22 cellular contexts compared by ENCODE assay signal in the genomic region with DNA sequence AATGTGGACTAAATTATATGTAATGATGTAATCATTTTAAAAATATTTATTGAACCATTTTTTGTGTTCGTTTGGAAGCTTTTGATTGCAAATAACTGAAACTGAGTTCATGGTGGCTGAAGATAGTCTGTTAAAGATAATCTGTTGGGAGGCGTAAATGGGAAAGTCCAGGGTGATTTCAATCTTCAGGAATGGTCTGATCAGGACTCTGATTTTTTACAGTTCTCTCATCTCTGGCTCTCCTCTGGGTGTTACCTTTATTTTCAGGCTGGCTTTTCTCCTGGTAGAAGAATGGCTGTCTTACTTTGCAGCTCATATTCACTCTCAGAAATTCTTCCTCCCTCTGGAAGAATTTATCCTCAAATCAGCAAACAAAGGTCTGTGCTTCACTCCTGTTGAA.
DNase-seq lines count a peak whose midpoint lies in the region; ATAC-seq and TF ChIP-seq lines count a peak whose summit lies in the region.
"Had no signal": no experiment of that assay in that cellular context is flagged by ENCODE, and none has a peak within 500 bp of the region (broad histone marks: within the 10 kb centered on the region; RNA-seq: fewer than 3 reads in every experiment).

No MANE protein-coding gene starts in this region.

- H4K8ac ChIP-seq in mesendoderm (ENCODE audit: low read depth, low read length): no peak overlapping the region

- H3K4me3 ChIP-seq in mesendoderm (ENCODE audit: low read length) (no peak overlapping the region), smooth muscle cell (no peak overlapping the region)
- H3K4me3 ChIP-seq: BLaER1, GM12878 had no signal

- H3K36me3 ChIP-seq in mesendoderm (ENCODE audit: control insufficient read depth, insufficient read depth, low read length) (no peaks in the 10 kb centered on the region), smooth muscle cell (ENCODE audit: low read depth) (no peaks in the 10 kb centered on the region)
- H3K36me3 ChIP-seq: BLaER1 had no signal

- H3K36me3 Mint-ChIP-seq in activated CD8-positive, alpha-beta T cell treated with anti-CD3 and anti-CD28 coated beads, Interleukin-2, amount 10 ng/mL, durations not matched to agents 7 days and 5 days (ENCODE audit: low read depth): no peaks in the 10 kb centered on the region
- H3K36me3 Mint-ChIP-seq in activated CD8-positive, alpha-beta T cell treated with anti-CD3 and anti-CD28 coated beads for 36 hours (ENCODE audit: low read depth): no peaks in the 10 kb centered on the region
- H3K36me3 Mint-ChIP-seq in T-helper 17 cell (ENCODE audit: low read depth): no peaks in the 10 kb centered on the region

- H4K20me1 ChIP-seq in smooth muscle cell (ENCODE audit: low read depth): no peaks in the 10 kb centered on the region
- H4K20me1 ChIP-seq: BLaER1 had no signal

- H3K9me3 Mint-ChIP-seq in activated CD8-positive, alpha-beta T cell treated with anti-CD3 and anti-CD28 coated beads, Interleukin-2, amount 10 ng/mL, durations not matched to agents 7 days and 5 days (ENCODE audit: insufficient read depth): no peaks in the 10 kb centered on the region
- H3K9me3 Mint-ChIP-seq in activated CD8-positive, alpha-beta T cell treated with anti-CD3 and anti-CD28 coated beads for 36 hours: no peaks in the 10 kb centered on the region
- H3K9me3 Mint-ChIP-seq: CD8-positive, alpha-beta T cell had no signal

- TF ChIP-seq CTCF in activated CD8-positive, alpha-beta T cell treated with anti-CD3 and anti-CD28 coated beads for 36 hours (IDR thresholded peaks at IDR 0.05): no peak
- TF ChIP-seq CTCF in smooth muscle cell (IDR thresholded peaks at IDR 0.05; ENCODE audit: borderline replicate concordance, insufficient read depth, poor library complexity, severe bottlenecking): no peak

- H3K79me2 ChIP-seq in mesendoderm (ENCODE audit: control insufficient read depth, insufficient read depth, low read length) (no peaks in the 10 kb centered on the region), smooth muscle cell (ENCODE audit: low read depth) (no peaks in the 10 kb centered on the region)

- H3K18ac ChIP-seq in mesendoderm (ENCODE audit: low read length): no peak overlapping the region

- H2BK5ac ChIP-seq in mesendoderm (ENCODE audit: low read length): no peak overlapping the region

- H3K4ac ChIP-seq in mesendoderm (ENCODE audit: low read depth, low read length): no peak overlapping the region

- H3K27ac ChIP-seq in mesendoderm (ENCODE audit: low read depth, low read length): no peak overlapping the region
- peak overlapping the region; percentile 76 for H3K27ac ChIP-seq in smooth muscle cell (ENCODE audit: low read depth)
- H3K27ac ChIP-seq: 22Rv1, BLaER1, C4-2B had no signal

- H3K27me3 ChIP-seq in mesendoderm (ENCODE audit: insufficient read depth, low read length, poor library complexity) (no peaks in the 10 kb centered on the region), smooth muscle cell (ENCODE audit: low read depth) (no peaks in the 10 kb centered on the region)
- H3K27me3 ChIP-seq: BLaER1 had no signal

- H3K23ac ChIP-seq in mesendoderm (ENCODE audit: low read length): no peak overlapping the region

- H3K9ac ChIP-seq in mesendoderm (ENCODE audit: low read length) (no peak overlapping the region), smooth muscle cell (ENCODE audit: low read depth) (peak overlapping the region; percentile 35)
- H3K9ac ChIP-seq: BLaER1 had no signal

- peaks cover 40% of the 10 kb centered on the region for H3K4me1 Mint-ChIP-seq in activated CD8-positive, alpha-beta T cell treated with anti-CD3 and anti-CD28 coated beads, Interleukin-2, amount 10 ng/mL, durations not matched to agents 7 days and 5 days (ENCODE audit: low read depth)
- peaks cover 31% of the 10 kb centered on the region for H3K4me1 Mint-ChIP-seq in activated CD8-positive, alpha-beta T cell treated with anti-CD3 and anti-CD28 coated beads for 36 hours (ENCODE audit: low read depth)
- peaks cover 10% of the 10 kb centered on the region for H3K4me1 Mint-ChIP-seq in T-helper 17 cell
- H3K4me1 Mint-ChIP-seq: B cell had no signal

- H3K4me3 Mint-ChIP-seq in activated CD8-positive, alpha-beta T cell treated with anti-CD3 and anti-CD28 coated beads, Interleukin-2, amount 10 ng/mL, durations not matched to agents 7 days and 5 days: no peak overlapping the region
- H3K4me3 Mint-ChIP-seq in activated CD8-positive, alpha-beta T cell treated with anti-CD3 and anti-CD28 coated beads for 36 hours: no peak overlapping the region
- no peak overlapping the region for H3K4me3 Mint-ChIP-seq in T-helper 17 cell
- H3K4me3 Mint-ChIP-seq: B cell; CD4-positive, CD25-positive, alpha-beta regulatory T cell; CD8-positive, alpha-beta T cell had no signal

- H3K4me1 ChIP-seq in mesendoderm (ENCODE audit: control insufficient read depth, low read depth, low read length): no peaks in the 10 kb centered on the region
- peaks cover 28% of the 10 kb centered on the region for H3K4me1 ChIP-seq in smooth muscle cell (ENCODE audit: low read depth)
- H3K4me1 ChIP-seq: Caco-2 had no signal

- H2AK5ac ChIP-seq in mesendoderm (ENCODE audit: low read length): no peak overlapping the region

- H3K56ac ChIP-seq in mesendoderm (ENCODE audit: low read length): no peak overlapping the region

- H3K27me3 Mint-ChIP-seq in activated CD8-positive, alpha-beta T cell treated with anti-CD3 and anti-CD28 coated beads, Interleukin-2, amount 10 ng/mL, durations not matched to agents 7 days and 5 days (ENCODE audit: low read depth): peaks cover 53% of the 10 kb centered on the region
- peaks cover 5% of the 10 kb centered on the region for H3K27me3 Mint-ChIP-seq in activated CD8-positive, alpha-beta T cell treated with anti-CD3 and anti-CD28 coated beads for 36 hours
- H3K27me3 Mint-ChIP-seq in T-helper 17 cell: peaks cover 13% of the 10 kb centered on the region

- ATAC-seq in activated CD8-positive, alpha-beta T cell treated with anti-CD3 and anti-CD28 coated beads, Interleukin-2, amount 10 ng/mL, durations not matched to agents 7 days and 5 days: no peak
- ATAC-seq in activated CD8-positive, alpha-beta T cell treated with anti-CD3 and anti-CD28 coated beads for 36 hours: no peak
- ATAC-seq in T-helper 17 cell (no peak), GM21717 (IDR thresholded peaks at IDR 0.05; ENCODE audit: unreplicated experiment) (no peak), GM21447 (IDR thresholded peaks at IDR 0.05; ENCODE audit: unreplicated experiment) (no peak)
- ATAC-seq: CD8-positive, alpha-beta T cell; GM12878; HCT116 had no signal

- no peaks in the 10 kb centered on the region for H3K79me1 ChIP-seq in mesendoderm (ENCODE audit: low read length)

- WGBS in mesendoderm (ENCODE audit: extremely low coverage, insufficient coverage, low lambda C conversion rate): no CpG with 5 or more reads among the region's 2 CpGs
- 71% methylated on average over 2 of the region's 2 CpGs for WGBS in smooth muscle cell (ENCODE audit: low lambda C conversion rate)

- CTCF ChIA-PET in activated CD8-positive, alpha-beta T cell treated with anti-CD3 and anti-CD28 coated beads, Interleukin-2, amount 10 ng/mL, durations not matched to agents 7 days and 5 days (lab: Charles Lee): interaction anchor here (0.7 to 1.4 kb wide), 4 partner anchors 12 to 337 kb away, joined by 3 read pairs; no protein-coding TSS in a partner anchor
- CTCF ChIA-PET in activated CD8-positive, alpha-beta T cell treated with anti-CD3 and anti-CD28 coated beads for 36 hours (lab: Charles Lee): interaction anchor here (0.6 to 1.4 kb wide), 3 partner anchors 145 to 348 kb away, joined by 3 to 4 read pairs (median 3); no protein-coding TSS in a partner anchor

- DNase-seq in activated CD8-positive, alpha-beta T cell treated with anti-CD3 and anti-CD28 coated beads, Interleukin-2, amount 10 ng/mL, durations not matched to agents 7 days and 5 days: peak; percentile 6
- DNase-seq in activated CD8-positive, alpha-beta T cell treated with anti-CD3 and anti-CD28 coated beads for 36 hours: no peak
- DNase-seq in T-helper 17 cell (no peak), mesendoderm (peak; percentile 26), smooth muscle cell (lab: John Stamatoyannopoulos, UW; ENCODE audit: unreplicated experiment) (no peak), NCI-H82 (lab: John Stamatoyannopoulos, UW) (no peak)
- DNase-seq: Caco-2; CD4-positive, CD25-positive, alpha-beta regulatory T cell; CD8-positive, alpha-beta T cell; DMS153; EL; GDM1; GOT3; H7 had no signal

- no peak overlapping the region for H2BK15ac ChIP-seq in mesendoderm (replicated peaks; ENCODE audit: low read depth)

- H3K27ac Mint-ChIP-seq in activated CD8-positive, alpha-beta T cell treated with anti-CD3 and anti-CD28 coated beads, Interleukin-2, amount 10 ng/mL, durations not matched to agents 7 days and 5 days: no peak overlapping the region
- H3K27ac Mint-ChIP-seq in activated CD8-positive, alpha-beta T cell treated with anti-CD3 and anti-CD28 coated beads for 36 hours: no peak overlapping the region
- peak overlapping the region; percentile 45 for H3K27ac Mint-ChIP-seq in T-helper 17 cell
- H3K27ac Mint-ChIP-seq: B cell; CD4-positive, CD25-positive, alpha-beta regulatory T cell; CD8-positive, alpha-beta T cell had no signal

- H3K9me3 ChIP-seq in T-helper 17 cell (ENCODE audit: control insufficient read depth, low read length, poor library complexity, severe bottlenecking): no peaks in the 10 kb centered on the region
- H3K9me3 ChIP-seq in smooth muscle cell (replicated peaks; ENCODE audit: low read depth): no peaks in the 10 kb centered on the region
- H3K9me3 ChIP-seq: BLaER1, Caco-2 had no signal

- no peak overlapping the region for H2BK120ac ChIP-seq in mesendoderm (ENCODE audit: low read depth, low read length)

- no peak overlapping the region for H4K5ac ChIP-seq in mesendoderm (ENCODE audit: low read length)

- peak overlapping the region; percentile 67 for H2AFZ ChIP-seq in smooth muscle cell (ENCODE audit: low read depth)

- POLR2A ChIA-PET in activated CD8-positive, alpha-beta T cell treated with anti-CD3 and anti-CD28 coated beads, Interleukin-2, amount 10 ng/mL, durations not matched to agents 7 days and 5 days (lab: Charles Lee): interaction anchor here (0.6 to 1.2 kb wide), 3 partner anchors 12 to 313 kb away, joined by 3 to 5 read pairs (median 3); no protein-coding TSS in a partner anchor
- POLR2A ChIA-PET in activated CD8-positive, alpha-beta T cell treated with anti-CD3 and anti-CD28 coated beads for 36 hours (lab: Charles Lee): interaction anchor here (0.6 kb wide), 1 partner anchor 156 kb away, joined by 3 read pairs; no protein-coding TSS in a partner anchor

- intact Hi-C loops in activated CD8-positive, alpha-beta T cell treated with anti-CD3 and anti-CD28 coated beads for 36 hours (cut with micrococcal nuclease): no loop called here

- H3K4me2 ChIP-seq in mesendoderm (ENCODE audit: low read length) (no peak overlapping the region), smooth muscle cell (peak overlapping the region; percentile 6)
- H3K4me2 ChIP-seq: BLaER1 had no signal

- no peaks in the 10 kb centered on the region for H3F3A ChIP-seq in smooth muscle cell (ENCODE audit: low read depth)

Comparison
In these comparisons a context has a peak if more than half of its experiments do, and no peak if none do; other contexts are left out.
1. DNase-seq: peak in activated CD8-positive, alpha-beta T cell treated with anti-CD3 and anti-CD28 coated beads, Interleukin-2, amount 10 ng/mL, durations not matched to agents 7 days and 5 days (single experiment) and mesendoderm (single experiment); none in activated CD8-positive, alpha-beta T cell treated with anti-CD3 and anti-CD28 coated beads for 36 hours (single experiment), T-helper 17 cell (0 of 3), smooth muscle cell (single experiment) and NCI-H82 (single experiment).